In genomic region chrX:78130396-78130795, GRCh38 we compare ENCODE assay signal across 16 cellular contexts.
"Had no signal": no experiment of that assay in that cellular context is flagged by ENCODE, and none has a peak within 500 bp of the region (broad histone marks: within the 10 kb centered on the region; RNA-seq: fewer than 3 reads in every experiment).

No MANE protein-coding gene starts in this region.

- H3K36me3 ChIP-seq: prostate gland had no signal

- H3K4me3 ChIP-seq: gastroesophageal sphincter, hepatocyte, prostate gland, SJCRH30, thoracic aorta had no signal

- H3K79me2 ChIP-seq: hepatocyte had no signal

- ATAC-seq: gastroesophageal sphincter; sciatic nerve; stimulated activated naive CD8-positive, alpha-beta T cell treated with anti-CD3 and anti-CD28 coated beads, Interleukin-15, amount 100 ng/mL, for 72 hours had no signal

- DNase-seq: activated CD4-positive, CD25-positive, alpha-beta regulatory T cell treated with anti-CD3 and anti-CD28 coated beads, Interleukin-2, amount 50 U/mL, for 72 hours; activated naive CD4-positive, alpha-beta T cell; amygdala; brain microvascular endothelial cell; cerebellar nuclear complex; dermis blood vessel endothelial cell; midbrain; nucleus accumbens; SJCRH30; stimulated activated naive CD8-positive, alpha-beta T cell treated with anti-CD3 and anti-CD28 coated beads, Interleukin-15, amount 100 ng/mL, for 72 hours; T-helper 9 cell had no signal

- H3K4me3 Mint-ChIP-seq: stimulated activated naive CD8-positive, alpha-beta T cell treated with anti-CD3 and anti-CD28 coated beads, Interleukin-15, amount 100 ng/mL, for 72 hours had no signal

- H3K27ac ChIP-seq: brain microvascular endothelial cell, gastroesophageal sphincter, hepatocyte, prostate gland, SJCRH30, thoracic aorta had no signal

- H3K4me1 ChIP-seq: prostate gland, SJCRH30 had no signal

- H3K27me3 ChIP-seq: brain microvascular endothelial cell, gastroesophageal sphincter, hepatocyte, SJCRH30 had no signal

- H3K9me3 ChIP-seq: gastroesophageal sphincter, prostate gland, SJCRH30, thoracic aorta had no signal

- H2AFZ ChIP-seq: hepatocyte had no signal

- H3K4me1 Mint-ChIP-seq: stimulated activated naive CD8-positive, alpha-beta T cell treated with anti-CD3 and anti-CD28 coated beads, Interleukin-15, amount 100 ng/mL, for 72 hours had no signal

- H3K4me2 ChIP-seq: hepatocyte had no signal

- H3K9me3 Mint-ChIP-seq: stimulated activated naive CD8-positive, alpha-beta T cell treated with anti-CD3 and anti-CD28 coated beads, Interleukin-15, amount 100 ng/mL, for 72 hours had no signal

- H3K27me3 Mint-ChIP-seq: stimulated activated naive CD8-positive, alpha-beta T cell treated with anti-CD3 and anti-CD28 coated beads, Interleukin-15, amount 100 ng/mL, for 72 hours had no signal
